ENCODE assay signal across 8 cellular contexts in the genomic region with DNA sequence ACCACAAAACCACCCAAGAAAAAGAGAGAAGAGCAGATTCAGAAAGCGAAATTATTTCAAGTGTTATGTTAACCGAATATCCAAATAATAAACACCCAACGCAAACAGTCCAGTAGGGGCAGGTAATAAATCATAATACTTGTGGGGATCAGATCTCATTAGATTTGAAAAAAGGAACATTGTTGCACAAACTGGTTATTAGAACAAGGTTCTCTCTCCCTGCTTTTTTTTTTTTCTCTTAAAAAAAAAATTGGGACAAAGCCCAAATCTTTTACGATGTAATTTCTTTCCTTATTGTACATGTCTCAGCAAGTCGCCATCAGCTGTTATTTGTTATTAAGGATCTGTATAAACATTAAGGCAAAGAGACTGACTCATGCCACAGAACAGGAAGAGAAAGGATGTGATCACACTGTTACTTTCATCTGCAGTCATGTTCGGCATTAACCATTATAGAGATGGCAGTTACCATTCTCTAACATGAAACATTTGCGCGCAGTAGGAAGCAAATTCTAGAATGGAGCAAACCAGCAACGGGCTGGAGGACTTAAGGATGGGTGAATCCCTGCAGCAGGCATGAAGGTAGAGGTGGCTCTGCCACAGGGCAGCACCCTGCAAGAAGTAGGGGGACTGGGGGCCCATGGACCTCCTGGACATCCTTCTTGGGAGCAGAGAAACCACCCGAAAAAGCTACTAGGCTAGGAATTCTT. TPM values are rescaled to one million over a fixed set of nuclear protein-coding genes. Genes with fewer than 3 reads are reported as not detected.
DNase-seq lines count a peak whose midpoint lies in the region; ATAC-seq and TF ChIP-seq lines count a peak whose summit lies in the region.

No MANE protein-coding gene starts in this region.

- no peak for TF ChIP-seq CTCF in kidney epithelial cell (IDR thresholded peaks at IDR 0.05; ENCODE audit: insufficient read depth, low read length, poor library complexity, severe bottlenecking)
- no peak for TF ChIP-seq CTCF in coronary artery (IDR thresholded peaks at IDR 0.05)

- H3K4me3 ChIP-seq in kidney epithelial cell (ENCODE audit: low read depth, low read length) (no peak overlapping the region), coronary artery (no peak overlapping the region)

- peak overlapping the region in 1 of 2 donors; percentile 28 for H3K27ac ChIP-seq in coronary artery

- ATAC-seq in activated naive CD4-positive, alpha-beta T cell treated with anti-CD3 and anti-CD28 coated beads, Interleukin-2, amount 50 U/mL, for 72 hours: peak; percentile 64 to 74
- no peak for ATAC-seq in HG02759 (IDR thresholded peaks at IDR 0.05; ENCODE audit: unreplicated experiment)
- ATAC-seq in left lobe of liver: no peak

- peaks cover 0 to 4% of the 10 kb centered on the region in 2 donors for H3K9me3 Mint-ChIP-seq in activated naive CD4-positive, alpha-beta T cell treated with anti-CD3 and anti-CD28 coated beads, Interleukin-2, amount 50 U/mL, for 72 hours

- peak overlapping the region; percentile 76 to 88 for H3K27ac Mint-ChIP-seq in activated naive CD4-positive, alpha-beta T cell treated with anti-CD3 and anti-CD28 coated beads, Interleukin-2, amount 50 U/mL, for 72 hours

- peak; percentile 52 for DNase-seq in AG08396 (ENCODE audit: low spot score)
- peak; percentile 63 for DNase-seq in HT1080 (ENCODE audit: low read depth)
- no peak for DNase-seq in activated naive CD4-positive, alpha-beta T cell treated with anti-CD3 and anti-CD28 coated beads, Interleukin-2, amount 50 U/mL, for 72 hours (ENCODE audit: low spot score in 2 of 2)
- DNase-seq in kidney epithelial cell (ENCODE audit: low read depth): peak; percentile 63
- no peak for DNase-seq in coronary artery (ENCODE audit: low spot score)
- DNase-seq in HT-29 (ENCODE audit: low spot score): no peak
- DNase-seq in left lobe of liver (ENCODE audit: low spot score): no peak

- H3K36me3 ChIP-seq in kidney epithelial cell (ENCODE audit: control insufficient read depth, insufficient read depth, low read length): no peaks in the 10 kb centered on the region

- no peaks in the 10 kb centered on the region for H3K27me3 ChIP-seq in kidney epithelial cell (ENCODE audit: control insufficient read depth, insufficient read depth, low read length)

- H3K36me3 Mint-ChIP-seq in activated naive CD4-positive, alpha-beta T cell treated with anti-CD3 and anti-CD28 coated beads, Interleukin-2, amount 50 U/mL, for 72 hours: peaks cover 0 to 7% of the 10 kb centered on the region in 2 donors

RNA-seq across cellular contexts. Expression of a gene that starts 42.0 kb away (rescaled TPM):
- total RNA-seq in HT1080 (2014; rRNA removed; shearing (Covaris generic)): 3.8 and 4.2 TPM in 2 replicates
- polyA plus RNA-seq in HT1080 (2015; cell fraction: cytosol; rRNA removed): 2.3 and 3.8 TPM in 2 replicates
- polyA plus RNA-seq in HT1080 (2015; cell fraction: nucleus; rRNA removed): 17.7 and 24.9 TPM in 2 replicates
- total RNA-seq in activated naive CD4-positive, alpha-beta T cell treated with anti-CD3 and anti-CD28 coated beads, Interleukin-2, amount 50 U/mL, for 72 hours: 1 to 10 TPM in 1 of 2 donors, under 1 TPM in 1; 0.73 to 5.2 TPM
- total RNA-seq in kidney epithelial cell (6.5 and 6.6 TPM in 2 replicates), left lobe of liver (1.7 TPM)
- total RNA-seq in HT-29 (2014; rRNA removed; shearing (Covaris generic)): 0.41 TPM in 1 of 2 replicates, not detected in the other

Comparison
In these comparisons a context has a peak if more than half of its experiments do, and no peak if none do; other contexts are left out.
1. DNase-seq: peak in AG08396 (single experiment), HT1080 (single experiment) and kidney epithelial cell (single experiment); none in activated naive CD4-positive, alpha-beta T cell treated with anti-CD3 and anti-CD28 coated beads, Interleukin-2, amount 50 U/mL, for 72 hours (0 of 2), coronary artery (single experiment), HT-29 (single experiment) and left lobe of liver (single experiment).
2. ATAC-seq: peak in activated naive CD4-positive, alpha-beta T cell treated with anti-CD3 and anti-CD28 coated beads, Interleukin-2, amount 50 U/mL, for 72 hours (2 of 2); none in HG02759 (single experiment) and left lobe of liver (single experiment).